Comparison of ENCODE assay signal across 19 cellular contexts in the genomic region with DNA sequence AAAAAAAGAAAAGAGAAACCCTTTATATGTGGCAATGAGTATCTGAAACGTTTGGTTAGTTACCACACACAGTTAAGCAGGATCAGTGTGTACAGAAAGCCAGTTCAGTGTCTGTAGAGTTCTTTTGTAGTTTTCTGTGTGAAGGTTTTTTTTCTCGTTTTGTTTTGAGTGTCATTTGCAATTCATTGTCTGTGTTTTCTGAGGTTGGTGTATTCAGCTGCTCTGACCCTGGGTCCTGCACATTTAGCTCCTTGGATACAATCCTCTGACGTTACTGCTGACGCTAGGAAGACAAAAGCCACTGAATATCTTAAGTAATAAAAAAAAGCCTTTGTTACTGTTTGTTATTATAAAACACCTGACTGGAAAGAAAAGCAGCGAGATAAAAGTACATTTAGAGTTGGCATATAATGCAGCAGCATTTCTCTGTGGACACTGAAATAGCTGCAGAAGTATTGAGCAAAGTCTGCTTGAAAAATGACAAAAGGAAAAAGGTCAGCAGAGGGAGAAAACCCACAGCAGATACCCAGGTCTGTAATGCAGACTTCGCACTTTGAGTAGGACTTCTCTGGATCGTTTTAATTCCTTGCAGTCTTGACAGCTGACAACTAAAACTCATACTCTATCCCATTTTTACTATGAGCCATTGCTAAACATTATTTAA.
DNase-seq lines count a peak whose midpoint lies in the region; ATAC-seq, FAIRE-seq and TF ChIP-seq lines count a peak whose summit lies in the region.
"Had no signal": no experiment of that assay in that cellular context is flagged by ENCODE, and none has a peak within 500 bp of the region (broad histone marks: within the 10 kb centered on the region; RNA-seq: fewer than 3 reads in every experiment).

No MANE protein-coding gene starts in this region.

- H3K4me3 Mint-ChIP-seq in activated CD8-positive, alpha-beta memory T cell treated with anti-CD3 and anti-CD28 coated beads, Interleukin-2, amount 10 ng/mL, durations not matched to agents 7 days and 5 days: no peak overlapping the region
- H3K4me3 Mint-ChIP-seq: CD4-positive, alpha-beta T cell; mesothelial cell of epicardium; T-helper 1 cell treated with Interleukin-12 subunit alpha and Interleukin-12 subunit beta and Interleukin-4 antibody, amounts not matched to agents 30 μg/mL and 1 μg/mL, for 36 hours had no signal

- TF ChIP-seq CTCF in neural cell (IDR thresholded peaks at IDR 0.05; ENCODE audit: poor library complexity, severe bottlenecking): no peak

- no peak overlapping the region for H3K4me3 ChIP-seq in neural cell (ENCODE audit: low read length)
- H3K4me3 ChIP-seq: sigmoid colon had no signal

- no peak overlapping the region for H3K27ac Mint-ChIP-seq in activated CD8-positive, alpha-beta memory T cell treated with anti-CD3 and anti-CD28 coated beads, Interleukin-2, amount 10 ng/mL, durations not matched to agents 7 days and 5 days
- H3K27ac Mint-ChIP-seq: CD4-positive, alpha-beta T cell; mesothelial cell of epicardium; T-helper 1 cell treated with Interleukin-12 subunit alpha and Interleukin-12 subunit beta and Interleukin-4 antibody, amounts not matched to agents 30 μg/mL and 1 μg/mL, for 36 hours had no signal

- no peaks in the 10 kb centered on the region for H3K9me3 Mint-ChIP-seq in activated CD8-positive, alpha-beta memory T cell treated with anti-CD3 and anti-CD28 coated beads, Interleukin-2, amount 10 ng/mL, durations not matched to agents 7 days and 5 days (ENCODE audit: low read depth)
- H3K9me3 Mint-ChIP-seq: CD4-positive, alpha-beta T cell; mesothelial cell of epicardium; T-helper 1 cell treated with Interleukin-12 subunit alpha and Interleukin-12 subunit beta and Interleukin-4 antibody, amounts not matched to agents 30 μg/mL and 1 μg/mL, for 36 hours had no signal

- no peaks in the 10 kb centered on the region for H3K9me2 ChIP-seq in neural cell (ENCODE audit: insufficient read depth, low read length)

- H3K79me2 ChIP-seq in neural cell (replicated peaks; ENCODE audit: insufficient read depth, low read length): no peaks in the 10 kb centered on the region

- peak overlapping the region; percentile 31 for H3K27ac ChIP-seq in neural cell (ENCODE audit: low read length)
- H3K27ac ChIP-seq: sigmoid colon had no signal

- H3F3A ChIP-seq in neural cell (ENCODE audit: insufficient read depth, low read length, poor library complexity, severe bottlenecking): no peaks in the 10 kb centered on the region

- no peak for TF ChIP-seq EP300 in neural cell (conservative IDR thresholded peaks at IDR 0.05; ENCODE audit: poor library complexity, severe bottlenecking)

- no peaks in the 10 kb centered on the region for H3K36me3 Mint-ChIP-seq in activated CD8-positive, alpha-beta memory T cell treated with anti-CD3 and anti-CD28 coated beads, Interleukin-2, amount 10 ng/mL, durations not matched to agents 7 days and 5 days
- H3K36me3 Mint-ChIP-seq: mesothelial cell of epicardium had no signal

- peak; percentile 58 for DNase-seq in DMS153 treated with DMSO at 0.1 percent for 48 hours (lab: John Stamatoyannopoulos, UW; ENCODE audit: unreplicated experiment)
- DNase-seq in NCI-H2029 (lab: John Stamatoyannopoulos, UW): peak; percentile 25
- peak; percentile 96 for DNase-seq in SHP77 treated with DMSO at 0.1 percent for 48 hours (lab: John Stamatoyannopoulos, UW)
- DNase-seq in GM12891 (ENCODE audit: insufficient read length, low spot score): no peak
- no peak for DNase-seq in activated CD8-positive, alpha-beta memory T cell treated with anti-CD3 and anti-CD28 coated beads, Interleukin-2, amount 10 ng/mL, durations not matched to agents 7 days and 5 days
- DNase-seq: activated CD8-positive, alpha-beta memory T cell treated with anti-CD3 and anti-CD28 coated beads, Interleukin-2, amount 50 U/mL, for 4 hours; activated gamma-delta T cell treated with Interleukin-2 at 50 U/mL for 16 hours; CD4-positive, alpha-beta T cell; EL; kidney; Right ventricle myocardium superior; sigmoid colon; stimulated activated CD4-positive, alpha-beta T cell treated with anti-CD3 and anti-CD28 coated beads, Interleukin-1b, Interleukin-23, amount 100 ng/mL, for 48 hours had no signal

- H2AFZ ChIP-seq in neural cell (ENCODE audit: low read depth, low read length): no peak overlapping the region

- no peaks in the 10 kb centered on the region for H4K20me1 ChIP-seq in neural cell (ENCODE audit: insufficient read depth)

- CTCF ChIA-PET in activated CD8-positive, alpha-beta memory T cell treated with anti-CD3 and anti-CD28 coated beads, Interleukin-2, amount 10 ng/mL, durations not matched to agents 7 days and 5 days (lab: Charles Lee): interaction anchor here (0.6 to 1.1 kb wide), 2 partner anchors 13 to 15 kb away, joined by 3 to 4 read pairs; no protein-coding TSS in a partner anchor

- no peak for ATAC-seq in activated CD8-positive, alpha-beta memory T cell treated with anti-CD3 and anti-CD28 coated beads, Interleukin-2, amount 10 ng/mL, durations not matched to agents 7 days and 5 days
- ATAC-seq in HG02870 (IDR thresholded peaks at IDR 0.05; ENCODE audit: unreplicated experiment) (no peak), HG03139 (IDR thresholded peaks at IDR 0.05; ENCODE audit: unreplicated experiment) (no peak)

- no peaks in the 10 kb centered on the region for H3K4me1 Mint-ChIP-seq in activated CD8-positive, alpha-beta memory T cell treated with anti-CD3 and anti-CD28 coated beads, Interleukin-2, amount 10 ng/mL, durations not matched to agents 7 days and 5 days
- H3K4me1 Mint-ChIP-seq: mesothelial cell of epicardium had no signal

- H3K27me3 Mint-ChIP-seq in activated CD8-positive, alpha-beta memory T cell treated with anti-CD3 and anti-CD28 coated beads, Interleukin-2, amount 10 ng/mL, durations not matched to agents 7 days and 5 days: no peaks in the 10 kb centered on the region
- H3K27me3 Mint-ChIP-seq: CD4-positive, alpha-beta T cell had no signal

- no peaks in the 10 kb centered on the region for H3K9me3 ChIP-seq in neural cell (ENCODE audit: low read length)
- H3K9me3 ChIP-seq: sigmoid colon had no signal

- H3K36me3 ChIP-seq in neural cell (ENCODE audit: insufficient read depth, low read length): no peaks in the 10 kb centered on the region

- no peaks in the 10 kb centered on the region for H3K27me3 ChIP-seq in neural cell (ENCODE audit: insufficient read depth, low read depth, low read length)
- H3K27me3 ChIP-seq: sigmoid colon had no signal

- FAIRE-seq in GM12891 (lab: Jason Lieb, UNC): no peak
- FAIRE-seq: endometrium, kidney had no signal

- no peak for TF ChIP-seq POLR2A in GM12891 (IDR thresholded peaks at IDR 0.05; ENCODE audit: low read depth, low read length)

- no peak for TF ChIP-seq RAD21 in neural cell (conservative IDR thresholded peaks at IDR 0.05)

- H3K9ac ChIP-seq in neural cell (ENCODE audit: low read length): no peak overlapping the region

- no peak overlapping the region for H3K4me2 ChIP-seq in neural cell (ENCODE audit: low read length)

TF ChIP-seq in neural cell, 6 proteins besides CTCF, POLR2A, EP300 and RAD21 (continues in another document):
- TF ChIP-seq SMC3 (conservative IDR thresholded peaks at IDR 0.05; ENCODE audit: poor library complexity) (no peak), POLR2AphosphoS5 (IDR thresholded peaks at IDR 0.05) (no peak), MXI1 (conservative IDR thresholded peaks at IDR 0.05; ENCODE audit: poor library complexity, severe bottlenecking) (no peak), TAF1 (IDR thresholded peaks at IDR 0.05; ENCODE audit: low read depth) (no peak)

TF ChIP-seq in GM12891, 5 proteins besides CTCF, POLR2A, EP300 and RAD21:
- TF ChIP-seq POLR2AphosphoS5 (IDR thresholded peaks at IDR 0.05; ENCODE audit: low read depth, low read length): no peak
- no peak for TF ChIP-seq PAX5 (IDR thresholded peaks at IDR 0.05; ENCODE audit: insufficient read depth, low read length, severe bottlenecking)
- no peak for TF ChIP-seq TAF1 (IDR thresholded peaks at IDR 0.05; ENCODE audit: low read depth, low read length)

Comparison
In these comparisons a context has a peak if more than half of its experiments do, and no peak if none do; other contexts are left out.
1. DNase-seq: peak in DMS153 treated with DMSO at 0.1 percent for 48 hours (single experiment), NCI-H2029 (single experiment) and SHP77 treated with DMSO at 0.1 percent for 48 hours (single experiment); none in GM12891 (single experiment) and activated CD8-positive, alpha-beta memory T cell treated with anti-CD3 and anti-CD28 coated beads, Interleukin-2, amount 10 ng/mL, durations not matched to agents 7 days and 5 days (single experiment).